Comparison of ENCODE assay signal across 16 cellular contexts in the genomic region with DNA sequence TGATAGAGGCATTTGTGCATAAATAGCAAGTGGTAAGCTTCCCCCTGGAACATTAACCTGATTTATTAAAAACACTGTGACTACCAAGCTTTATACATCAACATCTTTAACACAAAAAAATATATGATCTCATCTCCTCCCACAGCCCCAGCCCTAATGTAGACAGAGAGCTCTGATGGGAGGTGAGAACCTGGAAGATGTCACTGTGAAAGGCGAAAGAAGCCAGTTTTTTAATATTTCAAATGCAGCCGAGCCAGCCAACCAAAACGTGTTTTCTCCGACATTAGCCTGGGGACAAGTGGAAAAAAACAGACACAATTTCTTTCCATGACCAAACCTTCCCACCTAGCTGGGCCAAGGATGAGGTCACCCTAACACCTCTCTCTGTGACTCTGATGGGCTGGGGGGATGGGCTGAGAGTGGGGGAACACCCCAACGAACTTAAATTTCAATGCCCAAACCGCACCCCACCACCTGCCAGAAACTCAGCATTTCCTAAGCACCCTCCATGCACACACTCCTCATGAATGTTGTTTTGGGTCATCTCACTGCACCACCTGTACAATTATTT.
"Had no signal": no experiment of that assay in that cellular context is flagged by ENCODE, and none has a peak within 500 bp of the region (broad histone marks: within the 10 kb centered on the region; RNA-seq: fewer than 3 reads in every experiment).

No MANE protein-coding gene starts in this region.

- H3K27ac Mint-ChIP-seq: activated T-helper 17 cell treated with anti-CD3 and anti-CD28 coated beads, Interleukin-2, amount 50 U/mL, for 72 hours; naive thymus-derived CD8-positive, alpha-beta T cell; T-helper 1 cell treated with Interleukin-12 subunit alpha and Interleukin-12 subunit beta and Interleukin-4 antibody, amounts not matched to agents 30 μg/mL and 1 μg/mL, for 36 hours; WTC11 had no signal

- H3K27me3 ChIP-seq: stomach had no signal

- H3K4me1 ChIP-seq: prostate gland had no signal

- H3K27ac ChIP-seq: prostate gland had no signal

- H3K9me3 ChIP-seq: mucosa of descending colon, prostate gland had no signal

- H3K4me1 Mint-ChIP-seq: naive thymus-derived CD8-positive, alpha-beta T cell had no signal

- DNase-seq: activated CD4-positive, alpha-beta T cell treated with anti-CD3 and anti-CD28 coated beads for 48 hours; activated CD8-positive, alpha-beta memory T cell treated with anti-CD3 and anti-CD28 coated beads for 24 hours; activated naive CD4-positive, alpha-beta T cell treated with anti-CD3 and anti-CD28 coated beads, Interleukin-2, amount 50 U/mL, for 16 hours; amniotic stem cell; glutamatergic neuron; left cardiac atrium; mucosa of descending colon; naive thymus-derived CD8-positive, alpha-beta T cell; stimulated activated CD4-positive, alpha-beta T cell treated with anti-CD3 and anti-CD28 coated beads, Interleukin-15, amount 100 ng/mL, for 24 hours; stimulated activated CD4-positive, alpha-beta T cell treated with anti-CD3 and anti-CD28 coated beads, Interleukin-4, amount 100 ng/mL, for 4 hours; stomach had no signal

- H3K36me3 ChIP-seq: prostate gland, stomach had no signal

- ATAC-seq: activated T-helper 17 cell treated with anti-CD3 and anti-CD28 coated beads, Interleukin-2, amount 50 U/mL, for 72 hours; left cardiac atrium; mucosa of descending colon; naive thymus-derived CD8-positive, alpha-beta T cell; WTC11 had no signal

- H3K4me3 Mint-ChIP-seq: activated T-helper 17 cell treated with anti-CD3 and anti-CD28 coated beads, Interleukin-2, amount 50 U/mL, for 72 hours; naive thymus-derived CD8-positive, alpha-beta T cell; T-helper 1 cell treated with Interleukin-12 subunit alpha and Interleukin-12 subunit beta and Interleukin-4 antibody, amounts not matched to agents 30 μg/mL and 1 μg/mL, for 36 hours; WTC11 had no signal

- H3K4me3 ChIP-seq: lung, mucosa of descending colon, prostate gland, stomach had no signal
